ENCODE assay signal across 14 cellular contexts in the genomic region with DNA sequence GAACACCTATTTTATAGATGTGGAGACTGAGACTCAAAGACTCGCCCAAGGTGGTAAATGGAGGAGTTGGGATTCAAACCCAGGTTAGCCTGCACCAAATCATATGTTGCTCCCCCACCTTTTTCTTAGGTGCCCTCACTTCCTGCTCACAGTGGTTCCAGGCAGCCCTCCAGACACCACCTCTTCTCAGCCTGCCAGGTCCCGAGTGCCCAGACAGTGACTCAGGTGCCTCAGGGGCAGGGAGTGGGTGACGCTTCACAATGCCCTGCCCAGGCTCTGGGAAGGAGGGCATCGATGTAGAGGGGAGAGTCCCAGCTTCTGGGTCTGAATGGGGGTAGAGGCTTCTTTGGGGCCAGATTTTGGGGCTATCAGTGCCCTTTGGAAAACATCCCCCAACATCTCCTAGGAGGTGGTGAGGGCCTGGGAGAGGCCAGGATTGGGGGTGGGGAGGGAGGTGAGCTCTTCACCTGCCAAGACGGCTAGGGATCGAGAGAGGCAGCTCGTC. TPM values are rescaled to one million over a fixed set of nuclear protein-coding genes. Genes with fewer than 3 reads are reported as not detected.
A peak's percentile ranks its signal among the peaks of the same experiment; 100 is the strongest.
DNase-seq lines count a peak whose midpoint lies in the region; ATAC-seq, FAIRE-seq and TF ChIP-seq lines count a peak whose summit lies in the region.
"Had no signal": no experiment of that assay in that cellular context is flagged by ENCODE, and none has a peak within 500 bp of the region (broad histone marks: within the 10 kb centered on the region; RNA-seq: fewer than 3 reads in every experiment).

No MANE protein-coding gene starts in this region.

- peak overlapping the region; percentile 79 for H3K4me2 ChIP-seq in astrocyte (ENCODE audit: low read length)

- H3K4me1 Mint-ChIP-seq in astrocyte (ENCODE audit: low read depth, unreplicated experiment), result peaks cover 34% of the 10 kb centered on the region

- no peaks in the 10 kb centered on the region for H3K9me3 ChIP-seq in astrocyte (ENCODE audit: insufficient read depth, low read depth, low read length)
- no peaks in the 10 kb centered on the region for H3K9me3 ChIP-seq in tibial artery
- H3K9me3 ChIP-seq: SJCRH30 had no signal

- no peaks in the 10 kb centered on the region for H3K79me2 ChIP-seq in astrocyte (ENCODE audit: insufficient read depth, low read length)

- H3K27ac Mint-ChIP-seq in astrocyte (ENCODE audit: unreplicated experiment), result peak overlapping the region; percentile 98
- H3K27ac Mint-ChIP-seq: stimulated activated naive B cell treated with anti-CD40 and anti-IgM and Interleukin-4, amounts not matched to agents 10 μg/mL and 1 μg/mL and 100 μg/mL, for 72 hours had no signal

- H3K36me3 ChIP-seq in astrocyte (ENCODE audit: insufficient read depth, low read length), result no peaks in the 10 kb centered on the region
- H3K36me3 ChIP-seq in tibial artery, result no peaks in the 10 kb centered on the region
- H3K36me3 ChIP-seq: SJCRH30 had no signal

- peak overlapping the region; percentile 83 for H3K9ac ChIP-seq in astrocyte (ENCODE audit: low read length)

- no peak for ATAC-seq in HG03457 (IDR thresholded peaks at IDR 0.05; ENCODE audit: unreplicated experiment)
- ATAC-seq: stimulated activated naive B cell treated with anti-CD40 and anti-IgM and Interleukin-4, amounts not matched to agents 10 μg/mL and 1 μg/mL and 100 μg/mL, for 72 hours had no signal

- FAIRE-seq in HTR-8/SVneo (lab: Jason Lieb, UNC) (no peak), astrocyte (lab: Jason Lieb, UNC) (no peak)

- H3K27me3 Mint-ChIP-seq in astrocyte (ENCODE audit: low read depth, unreplicated experiment), result peaks cover 6% of the 10 kb centered on the region
- H3K27me3 Mint-ChIP-seq: stimulated activated naive B cell treated with anti-CD40 and anti-IgM and Interleukin-4, amounts not matched to agents 10 μg/mL and 1 μg/mL and 100 μg/mL, for 72 hours had no signal

- H2AFZ ChIP-seq in astrocyte (ENCODE audit: low read depth, low read length), result peak overlapping the region; percentile 35

- no peak for TF ChIP-seq CTCF in astrocyte (IDR thresholded peaks at IDR 0.05; ENCODE audit: insufficient read depth, low read depth, low read length)
- no peak for TF ChIP-seq CTCF in tibial artery (IDR thresholded peaks at IDR 0.05)

- no peaks in the 10 kb centered on the region for H4K20me1 ChIP-seq in astrocyte (ENCODE audit: insufficient read depth, low read length)

- DNase-seq in HTR-8/SVneo (ENCODE audit: insufficient read length, low spot score), result peak; percentile 43
- peak; percentile 52 for DNase-seq in astrocyte (ENCODE audit: low read depth)
- no peak for DNase-seq in tibial artery
- no peak for DNase-seq in Kasumi-1 (lab: John Stamatoyannopoulos, UW)
- DNase-seq in anterior cingulate cortex (lab: John Stamatoyannopoulos, UW), result no peak
- DNase-seq in NCI-H2029 (lab: John Stamatoyannopoulos, UW), result no peak
- DNase-seq: amygdala; DMS79; midbrain; NCI-H2081; stimulated activated naive B cell treated with anti-CD40 and anti-IgM and Interleukin-4, amounts not matched to agents 10 μg/mL and 1 μg/mL and 100 μg/mL, for 72 hours had no signal

- H3K4me1 ChIP-seq in astrocyte (ENCODE audit: insufficient read depth, low read length) (peaks cover 33% of the 10 kb centered on the region), tibial artery (peaks cover 0 to 32% (median 23%) of the 10 kb centered on the region in 4 donors)

- H3K36me3 Mint-ChIP-seq in astrocyte (ENCODE audit: low read depth, unreplicated experiment), result no peaks in the 10 kb centered on the region
- H3K36me3 Mint-ChIP-seq: stimulated activated naive B cell treated with anti-CD40 and anti-IgM and Interleukin-4, amounts not matched to agents 10 μg/mL and 1 μg/mL and 100 μg/mL, for 72 hours had no signal

- H3K4me3 Mint-ChIP-seq in astrocyte (ENCODE audit: unreplicated experiment), result peak overlapping the region; percentile 51
- H3K4me3 Mint-ChIP-seq: stimulated activated naive B cell treated with anti-CD40 and anti-IgM and Interleukin-4, amounts not matched to agents 10 μg/mL and 1 μg/mL and 100 μg/mL, for 72 hours had no signal

- H3K27me3 ChIP-seq in astrocyte (ENCODE audit: insufficient read depth, low read length), result no peaks in the 10 kb centered on the region
- H3K27me3 ChIP-seq in layer of hippocampus (ENCODE audit: control insufficient read depth, insufficient read depth, low read length), result no peaks in the 10 kb centered on the region
- no peaks in the 10 kb centered on the region for H3K27me3 ChIP-seq in tibial artery
- H3K27me3 ChIP-seq: SJCRH30 had no signal

- H3K27ac ChIP-seq in astrocyte (ENCODE audit: low read depth, low read length), result peak overlapping the region; percentile 97
- H3K27ac ChIP-seq in layer of hippocampus (ENCODE audit: low read depth, low read length), result peak overlapping the region; percentile 66
- H3K27ac ChIP-seq in tibial artery, result peak overlapping the region; percentile 90
- H3K27ac ChIP-seq: SJCRH30 had no signal

- no peaks in the 10 kb centered on the region for H3K9me3 Mint-ChIP-seq in astrocyte (ENCODE audit: unreplicated experiment)
- H3K9me3 Mint-ChIP-seq: stimulated activated naive B cell treated with anti-CD40 and anti-IgM and Interleukin-4, amounts not matched to agents 10 μg/mL and 1 μg/mL and 100 μg/mL, for 72 hours had no signal

- intact Hi-C loops in tibial artery (cut with DNase I; ENCODE audit: low total_unique reads), result no loop called here

- H3K4me3 ChIP-seq in astrocyte (ENCODE audit: insufficient read depth, low read depth, low read length) (peak overlapping the region; percentile 8), tibial artery (no peak overlapping the region)
- H3K4me3 ChIP-seq: SJCRH30 had no signal

RNA-seq across cellular contexts. Expression of a gene that starts 5.2 kb away (rescaled TPM):
- total RNA-seq in astrocyte, result 49.7 and 53.9 TPM in 2 replicates

RNA-seq across cellular contexts. Expression of a gene that starts 20.2 kb away (rescaled TPM):
- total RNA-seq in astrocyte, result 18.0 and 19.7 TPM in 2 replicates

RNA-seq across cellular contexts. Expression of a gene that starts 20.9 kb away (rescaled TPM):
- not detected in 2 replicates for total RNA-seq in astrocyte

RNA-seq across cellular contexts. Expression of a gene that starts 28.7 kb away (rescaled TPM):
- 19.1 and 20.6 TPM in 2 replicates for total RNA-seq in astrocyte

RNA-seq across cellular contexts. Expression of a gene that starts 28.7 kb away (rescaled TPM):
- total RNA-seq in astrocyte, result 2.7 and 4.6 TPM in 2 replicates

Comparison
In these comparisons a context has a peak if more than half of its experiments do, and no peak if none do; other contexts are left out.
1. DNase-seq: peak in HTR-8/SVneo (single experiment) and astrocyte (single experiment); none in tibial artery (0 of 2), Kasumi-1 (0 of 2), anterior cingulate cortex (0 of 58) and NCI-H2029 (single experiment).
2. Peak in every context shown above with its lines, with median percentiles within 50 percentile points of each other: H3K27ac ChIP-seq.